In the genomic region with DNA sequence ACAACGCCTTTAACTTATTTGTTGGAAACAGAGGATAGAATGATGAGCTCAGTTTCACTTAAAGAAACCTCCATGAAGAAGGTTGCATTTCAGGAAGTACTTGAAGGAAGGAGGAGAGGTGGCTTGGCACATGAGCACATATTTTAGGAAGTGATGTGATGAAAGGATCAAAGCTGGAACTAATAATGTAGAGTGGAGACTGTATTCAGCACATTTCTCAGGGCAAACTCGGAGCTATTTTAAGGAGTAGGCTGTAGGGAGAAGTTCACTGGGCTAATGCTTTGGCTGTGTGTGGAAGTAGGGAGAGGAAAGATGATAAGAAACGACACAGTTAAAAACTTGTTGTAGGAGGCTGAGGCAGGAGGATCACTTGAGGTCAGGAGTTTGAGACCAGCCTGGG, we compare ENCODE assay signal across 21 cellular contexts.
"Had no signal": no experiment of that assay in that cellular context is flagged by ENCODE, and none has a peak within 500 bp of the region (broad histone marks: within the 10 kb centered on the region; RNA-seq: fewer than 3 reads in every experiment).

No MANE protein-coding gene starts in this region.

- H3K4me3 ChIP-seq: esophagus squamous epithelium, gastroesophageal sphincter, heart left ventricle, pancreas, smooth muscle cell, suprapubic skin, transverse colon, vagina had no signal

- H3K36me3 ChIP-seq: esophagus squamous epithelium, pancreas, suprapubic skin, transverse colon, vagina, WERI-Rb-1 had no signal

- H3K4me2 ChIP-seq: smooth muscle cell had no signal

- H3K4me1 ChIP-seq: esophagus squamous epithelium, pancreas, suprapubic skin, transverse colon, vagina had no signal

- H3K9me3 ChIP-seq: esophagus squamous epithelium, gastroesophageal sphincter, heart left ventricle, pancreas, suprapubic skin, transverse colon, vagina had no signal

- DNase-seq: activated CD4-positive, alpha-beta T cell treated with anti-CD3 and anti-CD28 coated beads for 1 hour; activated CD4-positive, alpha-beta T cell treated with anti-CD3 and anti-CD28 coated beads, Interleukin-2, amount 50 U/mL, for 4 hours; activated effector memory CD4-positive, alpha-beta T cell treated with anti-CD3 and anti-CD28 coated beads, Interleukin-2, amount 50 U/mL, for 16 hours; activated naive CD4-positive, alpha-beta T cell treated with anti-CD3 and anti-CD28 coated beads, Interleukin-2, amount 50 U/mL, for 16 hours; activated T-cell treated with anti-CD3 and anti-CD28 coated beads, Interleukin-2, amount 50 U/mL, for 72 hours; aorta; effector memory CD4-positive, alpha-beta T cell; esophagus squamous epithelium; heart left ventricle; mesendoderm; naive thymus-derived CD4-positive, alpha-beta T cell; pancreas; stimulated activated CD4-positive, alpha-beta T cell treated with anti-CD3 and anti-CD28 coated beads, Interleukin-4, amount 100 ng/mL, for 1 hour; stimulated activated naive CD8-positive, alpha-beta T cell treated with anti-CD3 and anti-CD28 coated beads, Interleukin-15, amount 100 ng/mL, for 72 hours; transverse colon; WERI-Rb-1 had no signal

- ATAC-seq: activated T-cell treated with anti-CD3 and anti-CD28 coated beads, Interleukin-2, amount 50 U/mL, for 72 hours; gastroesophageal sphincter; naive thymus-derived CD4-positive, alpha-beta T cell; pancreas; sciatic nerve; stimulated activated naive CD8-positive, alpha-beta T cell treated with anti-CD3 and anti-CD28 coated beads, Interleukin-15, amount 100 ng/mL, for 72 hours had no signal

- H3K27ac ChIP-seq: esophagus squamous epithelium, gastroesophageal sphincter, pancreas, suprapubic skin, transverse colon, vagina, WERI-Rb-1 had no signal

- H3K27me3 ChIP-seq: esophagus squamous epithelium, gastroesophageal sphincter, heart left ventricle, pancreas, suprapubic skin, transverse colon, vagina had no signal
